ENCODE assay signal across 9 cellular contexts in the genomic region with DNA sequence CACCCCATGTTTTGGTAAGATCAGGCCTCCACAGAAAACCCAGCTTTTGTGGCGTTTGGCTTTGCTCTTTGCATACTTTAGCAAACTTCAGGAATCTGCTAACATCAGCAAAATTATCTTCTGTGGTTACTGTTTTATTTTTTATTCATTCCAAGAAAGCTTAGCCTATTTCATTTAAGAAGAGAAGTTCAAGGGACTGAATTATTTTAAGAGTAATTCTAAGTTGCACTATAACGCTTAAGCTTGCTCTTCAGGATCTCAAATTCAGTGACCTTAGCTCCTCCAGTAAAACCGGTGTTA. TPM values are rescaled to one million over a fixed set of nuclear protein-coding genes. Genes with fewer than 3 reads are reported as not detected.
DNase-seq lines count a peak whose midpoint lies in the region; ATAC-seq and TF ChIP-seq lines count a peak whose summit lies in the region.
"Had no signal": no experiment of that assay in that cellular context is flagged by ENCODE, and none has a peak within 500 bp of the region (broad histone marks: within the 10 kb centered on the region; RNA-seq: fewer than 3 reads in every experiment).

No MANE protein-coding gene starts in this region.

- H3K4me1 ChIP-seq in OCI-LY3 (ENCODE audit: low read length) (peaks cover 11% of the 10 kb centered on the region; the same call in 1 of the 2 replicates), endodermal cell (ENCODE audit: control insufficient read depth, insufficient read depth, low read length) (peaks cover 5% of the 10 kb centered on the region)

- H3K4me1 Mint-ChIP-seq in endodermal cell (peaks cover 17% of the 10 kb centered on the region), neural crest cell (peaks cover 34% of the 10 kb centered on the region)

- H3K36me3 Mint-ChIP-seq in endodermal cell (ENCODE audit: low read depth) (peaks cover 2% of the 10 kb centered on the region), neural crest cell (ENCODE audit: low read depth) (no peaks in the 10 kb centered on the region)

- no peak for ATAC-seq in HG03457 (IDR thresholded peaks at IDR 0.05; ENCODE audit: unreplicated experiment)

- CTCF ChIA-PET in BJ (lab: Yijun Ruan, JAX): interaction anchor here (0.7 to 1.2 kb wide), 4 partner anchors 13 to 170 kb away, joined by 3 to 5 read pairs (median 4); no protein-coding TSS in a partner anchor

- H3K4me2 ChIP-seq in OCI-LY3 (ENCODE audit: low read length): peak overlapping the region; percentile 97

- peak overlapping the region; percentile 71; the same call in 1 of the 2 replicates for H3K9ac ChIP-seq in OCI-LY3 (ENCODE audit: low read length)
- H3K9ac ChIP-seq in endodermal cell (ENCODE audit: extremely low read depth, low read length, poor library complexity, severe bottlenecking): peak overlapping the region; percentile 56

- H4K20me1 ChIP-seq in OCI-LY3 (ENCODE audit: insufficient read depth, low read length): no peaks in the 10 kb centered on the region

- H3K36me3 ChIP-seq in BJ (ENCODE audit: control insufficient read depth, insufficient read depth, low read length) (no peaks in the 10 kb centered on the region; the same call in 1 of the 2 replicates), OCI-LY3 (replicated peaks; ENCODE audit: low read depth, low read length) (no peaks in the 10 kb centered on the region), endodermal cell (ENCODE audit: control insufficient read depth, insufficient read depth, low read length) (no peaks in the 10 kb centered on the region)

- H3K4me3 Mint-ChIP-seq in endodermal cell: peak overlapping the region; percentile 70
- peak overlapping the region; percentile 87 for H3K4me3 Mint-ChIP-seq in neural crest cell

- 67% methylated on average over 3 of the region's 3 CpGs; no CpG with 5 or more reads in 1 of the 2 experiments for WGBS in endodermal cell (ENCODE audit: insufficient coverage in 1 of 2, insufficient read length in 1 of 2), 2 experiments

- H3K79me2 ChIP-seq in OCI-LY3 (ENCODE audit: low read length): no peaks in the 10 kb centered on the region

- H3K27me3 ChIP-seq in BJ (ENCODE audit: control insufficient read depth, insufficient read depth, low read length) (peaks cover 2% of the 10 kb centered on the region; the same call in 1 of the 2 replicates), OCI-LY3 (ENCODE audit: low read depth, low read length) (peaks cover 55% of the 10 kb centered on the region), endodermal cell (ENCODE audit: control insufficient read depth, insufficient read depth, low read length, poor library complexity, severe bottlenecking) (peaks cover 21% of the 10 kb centered on the region)

- H3K9me3 Mint-ChIP-seq in endodermal cell: no peaks in the 10 kb centered on the region
- no peaks in the 10 kb centered on the region for H3K9me3 Mint-ChIP-seq in neural crest cell

- H3K4me3 ChIP-seq in BJ (ENCODE audit: low read depth, low read length) (peak overlapping the region; percentile 67), OCI-LY3 (ENCODE audit: low read length) (peak overlapping the region; percentile 91), endodermal cell (ENCODE audit: low read length) (peak overlapping the region; percentile 81)

- no peak overlapping the region for H3K27ac ChIP-seq in OCI-LY3 (ENCODE audit: low read length)
- H3K27ac ChIP-seq in endodermal cell (ENCODE audit: low read depth, low read length): no peak overlapping the region

- peak overlapping the region; percentile 78 for H2AFZ ChIP-seq in OCI-LY3 (ENCODE audit: low read depth, low read length)

- POLR2A ChIA-PET in BJ (lab: Charles Lee): interaction anchor here (0.6 kb wide), 1 partner anchor 263 kb away, joined by 20 read pairs; no protein-coding TSS in a partner anchor

- peak overlapping the region; percentile 78 for H3K27ac Mint-ChIP-seq in endodermal cell
- no peak overlapping the region for H3K27ac Mint-ChIP-seq in neural crest cell (ENCODE audit: unreplicated experiment)

- DNase-seq in BJ (ENCODE audit: low read depth) (peak; percentile 82), endodermal cell (no peak), neural crest cell (ENCODE audit: low read depth, low spot score) (no peak), AG08395 (ENCODE audit: low spot score) (no peak), NCI-H1436 (lab: John Stamatoyannopoulos, UW) (no peak), iPS-NIHi11 (ENCODE audit: low spot score) (no peak)

- H3K9me3 ChIP-seq in OCI-LY3 (ENCODE audit: insufficient read depth, low read length) (no peaks in the 10 kb centered on the region), endodermal cell (ENCODE audit: control insufficient read depth, low read length) (no peaks in the 10 kb centered on the region)

- H3K27me3 Mint-ChIP-seq in endodermal cell (ENCODE audit: insufficient read depth) (peaks cover 22% of the 10 kb centered on the region), neural crest cell (ENCODE audit: low read depth) (peaks cover 33% of the 10 kb centered on the region)

- TF ChIP-seq CTCF in BJ (IDR thresholded peaks at IDR 0.05; ENCODE audit: insufficient read depth, low read depth, low read length) (no peak), OCI-LY3 (IDR thresholded peaks at IDR 0.05; ENCODE audit: low read depth, low read length) (no peak), endodermal cell (conservative IDR thresholded peaks at IDR 0.05) (no peak), neural crest cell (conservative IDR thresholded peaks at IDR 0.05) (no peak)

RNA-seq across cellular contexts. Expression of gene JHY, which starts 1.1 kb away (rescaled TPM):
- polyA plus RNA-seq in BJ (2011; rRNA removed): 4.4 and 5.7 TPM in 2 replicates
- polyA minus RNA-seq in BJ (2011; rRNA and poly(A)+ RNA removed): 3.0 and 3.9 TPM in 2 replicates
- 1 to 10 TPM; 2.1 to 4.8 TPM for total RNA-seq in endodermal cell
- polyA plus RNA-seq in endodermal cell (2013, experiment 1 of 2): 4.5 TPM
- 5.0 TPM for polyA plus RNA-seq in endodermal cell (2013, experiment 2 of 2)
- 1.9 and 2.3 TPM in 2 replicates for total RNA-seq in neural crest cell

RNA-seq across cellular contexts. Expression of gene CRTAM, which starts 45.3 kb away (rescaled TPM):
- not detected in 2 replicates for polyA plus RNA-seq in BJ (2011; rRNA removed)
- not detected in 2 replicates for polyA minus RNA-seq in BJ (2011; rRNA and poly(A)+ RNA removed)
- total RNA-seq in endodermal cell: not detected
- not detected for polyA plus RNA-seq in endodermal cell (2013, experiment 1 of 2)
- polyA plus RNA-seq in endodermal cell (2013, experiment 2 of 2): not detected
- total RNA-seq in neural crest cell: not detected in 2 replicates
- total RNA-seq: HT1080 had no signal
